In genomic region chr17:1232786-1233185, GRCh38 we compare ENCODE assay signal across 1 cellular context.
TF ChIP-seq lines count a peak whose summit lies in the region.

No MANE protein-coding gene starts in this region.

TF ChIP-seq in IMR-90, 13 proteins besides CTCF, POLR2A, EP300 and RAD21:
- TF ChIP-seq NFE2L2 (IDR thresholded peaks at IDR 0.05; ENCODE audit: low read depth, low read length) (no peak), BHLHE40 (IDR thresholded peaks at IDR 0.05; ENCODE audit: low read depth, low read length) (no peak), USF2 (IDR thresholded peaks at IDR 0.05; ENCODE audit: low read depth, low read length) (no peak)
TF ChIP-seq in IMR-90: peak in this region for 0.
